In genomic region chr1:39773369-39773979, GRCh38 we compare ENCODE assay signal across 10 cellular contexts. TPM values are rescaled to one million over a fixed set of nuclear protein-coding genes. Genes with fewer than 3 reads are reported as not detected.
DNase-seq lines count a peak whose midpoint lies in the region; ATAC-seq, FAIRE-seq and TF ChIP-seq lines count a peak whose summit lies in the region.
"Not testable (repeated sequence)": the region's sequence is repeated elsewhere in the genome, so short reads cannot be mapped to it uniquely, and the experiment has no call there.
"Had no signal": no experiment of that assay in that cellular context is flagged by ENCODE, and none has a peak within 500 bp of the region (broad histone marks: within the 10 kb centered on the region; RNA-seq: fewer than 3 reads in every experiment).

No MANE protein-coding gene starts in this region.

- no CpG with 5 or more reads among the region's 23 CpGs for WGBS in GM12878 (ENCODE audit: insufficient coverage, insufficient replicate concordance, low lambda C conversion rate, missing lambda C conversion rate)

- TF ChIP-seq POLR2A in GM12891 (IDR thresholded peaks at IDR 0.05; ENCODE audit: low read depth, low read length); GM12878 (IDR thresholded peaks at IDR 0.05; ENCODE audit: low read depth, low read length): not testable (repeated sequence)

- not testable (repeated sequence) for H3K27ac Mint-ChIP-seq in activated CD8-positive, alpha-beta T cell treated with anti-CD3 and anti-CD28 coated beads, Interleukin-2, amount 10 ng/mL, durations not matched to agents 7 days and 5 days; naive B cell

- not testable (repeated sequence) for H4K20me1 ChIP-seq in PC-3 (ENCODE audit: low read length); GM12878 (ENCODE audit: control insufficient read depth, insufficient read depth)

- not testable (repeated sequence) for H3K9ac ChIP-seq in PC-3 (ENCODE audit: low read length); GM12878 (ENCODE audit: control insufficient read depth, insufficient read depth, low read length)

- H3K79me2 ChIP-seq in PC-3 (ENCODE audit: low read length); GM12878 (ENCODE audit: control insufficient read depth, insufficient read depth, low read length): not testable (repeated sequence)

- not testable (repeated sequence) for H3K27me3 Mint-ChIP-seq in activated CD8-positive, alpha-beta T cell treated with anti-CD3 and anti-CD28 coated beads, Interleukin-2, amount 10 ng/mL, durations not matched to agents 7 days and 5 days (ENCODE audit: low read depth)
- H3K27me3 Mint-ChIP-seq in naive B cell, result peaks cover 4 to 15% (median 6%) of the 10 kb centered on the region in 3 donors

- not testable (repeated sequence) for TF ChIP-seq EP300 in GM12878 (IDR thresholded peaks at IDR 0.05; ENCODE audit: borderline replicate concordance in 1 of 2, control insufficient read depth in 1 of 2, low read depth in 2 of 2, low read length in 2 of 2)

- SMC1A ChIA-PET in GM12878 (lab: Charles Lee; ENCODE audit: uncharacterized antibody, unreplicated experiment), result not testable (repeated sequence)

- not testable (repeated sequence) for TF ChIP-seq RAD21 in GM12878 (IDR thresholded peaks at IDR 0.05; ENCODE audit: insufficient read depth, low read depth, low read length)

- H3K27ac ChIP-seq in PC-3 (ENCODE audit: low read length); GM12878 (ENCODE audit: control insufficient read depth, insufficient read depth): not testable (repeated sequence)

- not testable (repeated sequence) for H2AFZ ChIP-seq in PC-3 (ENCODE audit: low read length); GM12878 (ENCODE audit: control insufficient read depth, low read depth, low read length)

- H3K9me3 Mint-ChIP-seq in activated CD8-positive, alpha-beta T cell treated with anti-CD3 and anti-CD28 coated beads, Interleukin-2, amount 10 ng/mL, durations not matched to agents 7 days and 5 days (ENCODE audit: insufficient read depth); naive B cell: not testable (repeated sequence)

- intact Hi-C loops in PC-3 (cut with micrococcal nuclease); GM12878 (cut with micrococcal nuclease; ENCODE audit: unreplicated experiment): not testable (repeated sequence)

- not testable (repeated sequence) for H3K4me1 Mint-ChIP-seq in activated CD8-positive, alpha-beta T cell treated with anti-CD3 and anti-CD28 coated beads, Interleukin-2, amount 10 ng/mL, durations not matched to agents 7 days and 5 days (ENCODE audit: low read depth); naive B cell

- H3K4me3 ChIP-seq in PC-3 (ENCODE audit: low read length); GM12878: not testable (repeated sequence)

- H3K4me1 ChIP-seq in PC-3 (ENCODE audit: insufficient read depth, low read length), result not testable (repeated sequence)
- H3K4me1 ChIP-seq in GM12878 (ENCODE audit: control insufficient read depth, insufficient read depth, low read length), result peaks cover 13% of the 10 kb centered on the region

- POLR2A ChIA-PET in PC-3 (lab: Charles Lee; ENCODE audit: unreplicated experiment); activated CD8-positive, alpha-beta T cell treated with anti-CD3 and anti-CD28 coated beads, Interleukin-2, amount 10 ng/mL, durations not matched to agents 7 days and 5 days (lab: Charles Lee); GM12878 (lab: Charles Lee): not testable (repeated sequence)

- not testable (repeated sequence) for H3K9me2 ChIP-seq in PC-3 (replicated peaks; ENCODE audit: low read length)

- H3K36me3 Mint-ChIP-seq in activated CD8-positive, alpha-beta T cell treated with anti-CD3 and anti-CD28 coated beads, Interleukin-2, amount 10 ng/mL, durations not matched to agents 7 days and 5 days (ENCODE audit: low read depth); naive B cell: not testable (repeated sequence)

- FAIRE-seq in GM12891 (lab: Jason Lieb, UNC), result peak; percentile 89
- peak; percentile 83 for FAIRE-seq in GM12878 (lab: Jason Lieb, UNC)

- not testable (repeated sequence) for DNase-seq in GM12891 (ENCODE audit: insufficient read length, low spot score); PC-3; activated CD8-positive, alpha-beta T cell treated with anti-CD3 and anti-CD28 coated beads, Interleukin-2, amount 10 ng/mL, durations not matched to agents 7 days and 5 days; GM12878 (ENCODE audit: low read depth, low spot score); naive B cell; stimulated activated naive CD8-positive, alpha-beta T cell treated with anti-CD3 and anti-CD28 coated beads, Interleukin-15, Interleukin-2, amounts not matched to agents 100 U/mL and 50 U/mL, for 24 hours

- CTCF ChIA-PET in PC-3 (lab: Charles Lee); activated CD8-positive, alpha-beta T cell treated with anti-CD3 and anti-CD28 coated beads, Interleukin-2, amount 10 ng/mL, durations not matched to agents 7 days and 5 days (lab: Charles Lee); GM12878 (lab: Yijun Ruan, JAX): not testable (repeated sequence)

- not testable (repeated sequence) for H3K27me3 ChIP-seq in PC-3 (ENCODE audit: low read length); GM12878 (replicated peaks in 1 of 2; ENCODE audit: control insufficient read depth in 2 of 2, insufficient read depth in 2 of 2, low read length in 1 of 2)

- BruUV-seq in PC-3 (replicated peaks; lab: Mats Ljungman, UMichigan); GM12878 (replicated peaks; lab: Mats Ljungman, UMichigan): not testable (repeated sequence)

- not testable (repeated sequence) for H3K36me3 ChIP-seq in PC-3 (ENCODE audit: low read depth, low read length); GM12878 (ENCODE audit: control insufficient read depth in 2 of 2, insufficient read depth in 2 of 2, low read length in 1 of 2)

- H3K9me3 ChIP-seq in PC-3 (ENCODE audit: low read length); GM12878 (replicated peaks; ENCODE audit: control insufficient read depth, insufficient read depth, low read length): not testable (repeated sequence)

- H3K4me2 ChIP-seq in PC-3 (ENCODE audit: low read length); GM12878 (ENCODE audit: control insufficient read depth, insufficient read depth): not testable (repeated sequence)

- in situ Hi-C loops in GM12878 (cut with MboI), result not testable (repeated sequence)

- H3F3A ChIP-seq in PC-3 (ENCODE audit: low read length, unreplicated experiment), result not testable (repeated sequence)

- peak; percentile 37; the same call in 1 of the 2 replicates for ATAC-seq in PC-3
- ATAC-seq in activated CD8-positive, alpha-beta T cell treated with anti-CD3 and anti-CD28 coated beads, Interleukin-2, amount 10 ng/mL, durations not matched to agents 7 days and 5 days, result peak; percentile 39
- ATAC-seq in GM12878, result not testable (repeated sequence)
- ATAC-seq in esophagus mucosa, result peak; percentile 35
- ATAC-seq in naive B cell (ENCODE audit: low read depth in 2 of 2), result peak; percentile 43 to 46
- peak; percentile 45 for ATAC-seq in stimulated activated naive CD8-positive, alpha-beta T cell treated with anti-CD3 and anti-CD28 coated beads, Interleukin-15, Interleukin-2, amounts not matched to agents 100 U/mL and 50 U/mL, for 24 hours

- RAD21 ChIA-PET in GM12878 (lab: Charles Lee; ENCODE audit: unreplicated experiment), result not testable (repeated sequence)

- not testable (repeated sequence) for TF ChIP-seq CTCF in PC-3 (conservative IDR thresholded peaks at IDR 0.05; ENCODE audit: low read depth, low read length); GM12878 (IDR thresholded peaks at IDR 0.05 in 2 of 3, conservative IDR thresholded peaks at IDR 0.05 in 1 of 3; ENCODE audit: control insufficient read depth in 2 of 3, extremely low read depth in 1 of 3, insufficient read depth in 1 of 3, low read depth in 3 of 3, low read length in 3 of 3)

- H3K4me3 Mint-ChIP-seq in activated CD8-positive, alpha-beta T cell treated with anti-CD3 and anti-CD28 coated beads, Interleukin-2, amount 10 ng/mL, durations not matched to agents 7 days and 5 days; naive B cell: not testable (repeated sequence)

RNA-seq across cellular contexts. Expression of gene OXCT2, which starts 2.3 kb away (rescaled TPM):
- 1.7 TPM for polyA plus RNA-seq in GM12891 (2012; ENCODE audit: low read depth, missing spikeins)
- 0.98 and 3.9 TPM in 2 replicates for total RNA-seq in PC-3 (2014; rRNA removed)
- under 1 TPM; 0.32 to 0.47 TPM for total RNA-seq in activated CD8-positive, alpha-beta T cell treated with anti-CD3 and anti-CD28 coated beads, Interleukin-2, amount 10 ng/mL, durations not matched to agents 7 days and 5 days
- total RNA-seq in GM12878 (2013; cell fraction: nucleolus; rRNA removed), result 4.1 and 4.9 TPM in 2 replicates
- total RNA-seq in GM12878 (2014; rRNA removed), result 0.79 and 1.1 TPM in 2 replicates
- 0.69 and 1.0 TPM in 2 replicates for total RNA-seq in GM12878 (2014; rRNA removed; fragmentation: Illumina TruSeq; extraction: Trizol)
- total RNA-seq in GM12878 (2021), result 0.98 and 1.9 TPM in 2 replicates
- polyA plus RNA-seq in GM12878 (2011; ENCODE audit: low read depth), result 0.43 TPM
- polyA plus RNA-seq in GM12878 (2011; rRNA removed), result 0.29 and 0.39 TPM in 2 replicates
- 0.39 and 0.53 TPM in 2 replicates for polyA plus RNA-seq in GM12878 (2011; cell fraction: cytosol; rRNA removed)
- polyA plus RNA-seq in GM12878 (2011; cell fraction: nucleus; rRNA removed), result 1.9 and 2.1 TPM in 2 replicates
- 0.53 and 0.81 TPM in 2 replicates for polyA plus RNA-seq in GM12878 (2012)
- 0.13 and 0.57 TPM in 2 replicates for polyA plus RNA-seq in GM12878 (2014; fragmentation: Illumina TruSeq; extraction: Trizol)
- polyA plus RNA-seq in GM12878 (2014; fragmentation: Nextera tagmentation; extraction: Ambion mirVana), result under 1 TPM; 0.06 to 0.31 TPM
- 1.7 and 1.8 TPM in 2 replicates for polyA plus RNA-seq in GM12878 (2014; rRNA removed)
- polyA plus RNA-seq in GM12878 (2016; fragmentation: Nextera tagmentation; extraction: Ambion mirVana), result under 1 TPM; 0.40 to 0.60 TPM
- polyA minus RNA-seq in GM12878 (2011; rRNA and poly(A)+ RNA removed), result 0.44 and 0.72 TPM in 2 replicates
- polyA minus RNA-seq in GM12878 (2011; cell fraction: cytosol; rRNA and poly(A)+ RNA removed), result not detected in 2 replicates
- 0.36 and 0.67 TPM in 2 replicates for polyA minus RNA-seq in GM12878 (2011; cell fraction: nucleus; rRNA and poly(A)+ RNA removed)
- 0.20 TPM for total RNA-seq in esophagus mucosa
- polyA plus RNA-seq in naive B cell (ENCODE audit: low read depth in 6 of 6), result 1 to 10 TPM in 1 of 6 donors, under 1 TPM in 2, not detected in 3; 0.47 to 2.3 (median 0.92) TPM
- total RNA-seq: H7 had no signal
- polyA plus RNA-seq: CD4-positive, alpha-beta memory T cell had no signal

RNA-seq across cellular contexts. Expression of gene BMP8B, which starts 15.2 kb away (rescaled TPM):
- polyA plus RNA-seq in GM12891 (2012; ENCODE audit: low read depth, missing spikeins), result 0.21 TPM
- total RNA-seq in PC-3 (2014; rRNA removed) (3.3 and 4.7 TPM in 2 replicates), GM12878 (2014; rRNA removed) (0.71 and 1.2 TPM in 2 replicates), GM12878 (2014; rRNA removed; fragmentation: Illumina TruSeq; extraction: Trizol) (0.37 and 0.49 TPM in 2 replicates), GM12878 (2021) (1.2 TPM in 2 replicates), esophagus mucosa (0.60 TPM)
- under 1 TPM; 0.08 to 0.26 TPM for total RNA-seq in activated CD8-positive, alpha-beta T cell treated with anti-CD3 and anti-CD28 coated beads, Interleukin-2, amount 10 ng/mL, durations not matched to agents 7 days and 5 days
- total RNA-seq in GM12878 (2013; cell fraction: nucleolus; rRNA removed), result 1.2 and 2.0 TPM in 2 replicates
- 0.71 TPM for polyA plus RNA-seq in GM12878 (2011; ENCODE audit: low read depth)
- polyA plus RNA-seq in GM12878 (2011; rRNA removed) (0.55 and 0.56 TPM in 2 replicates), GM12878 (2014; fragmentation: Illumina TruSeq; extraction: Trizol) (1.00 and 1.0 TPM in 2 replicates), GM12878 (2014; fragmentation: Nextera tagmentation; extraction: Ambion mirVana) (under 1 TPM; 0.23 to 0.37 TPM), GM12878 (2014; rRNA removed) (1.00 and 1.0 TPM in 2 replicates), GM12878 (2016; fragmentation: Nextera tagmentation; extraction: Ambion mirVana) (under 1 TPM; 0.09 to 0.23 TPM), naive B cell (ENCODE audit: low read depth in 6 of 6) (under 1 TPM in 4 of 6 donors, not detected in 2; 0.09 to 0.84 (median 0.31) TPM)
- polyA plus RNA-seq in GM12878 (2011; cell fraction: cytosol; rRNA removed), result 0.62 and 0.76 TPM in 2 replicates
- 0.96 and 1.1 TPM in 2 replicates for polyA plus RNA-seq in GM12878 (2011; cell fraction: nucleus; rRNA removed)
- polyA plus RNA-seq in GM12878 (2012), result 1.0 and 1.3 TPM in 2 replicates
- polyA minus RNA-seq in GM12878 (2011; rRNA and poly(A)+ RNA removed), result 0.88 and 1.1 TPM in 2 replicates
- polyA minus RNA-seq in GM12878 (2011; cell fraction: cytosol; rRNA and poly(A)+ RNA removed), result 0.53 TPM in 1 of 2 replicates, not detected in the other
- polyA minus RNA-seq in GM12878 (2011; cell fraction: nucleus; rRNA and poly(A)+ RNA removed), result 0.12 and 0.48 TPM in 2 replicates
- polyA plus RNA-seq: AG04450 had no signal

RNA-seq across cellular contexts. Expression of gene PPIE, which starts 34.8 kb away (rescaled TPM):
- polyA plus RNA-seq in GM12891 (2012; ENCODE audit: low read depth, missing spikeins), result 47.6 TPM
- total RNA-seq in PC-3 (2014; rRNA removed) (45.1 and 53.6 TPM in 2 replicates), GM12878 (2014; rRNA removed) (36.6 and 39.6 TPM in 2 replicates), GM12878 (2014; rRNA removed; fragmentation: Illumina TruSeq; extraction: Trizol) (46.6 and 48.0 TPM in 2 replicates), GM12878 (2021) (46.5 and 48.1 TPM in 2 replicates), esophagus mucosa (43.8 TPM)
- total RNA-seq in activated CD8-positive, alpha-beta T cell treated with anti-CD3 and anti-CD28 coated beads, Interleukin-2, amount 10 ng/mL, durations not matched to agents 7 days and 5 days, result 10 to 100 TPM; 60.9 to 64.7 TPM
- 75.9 and 77.7 TPM in 2 replicates for total RNA-seq in GM12878 (2013; cell fraction: nucleolus; rRNA removed)
- polyA plus RNA-seq in GM12878 (2011; ENCODE audit: low read depth), result 34.9 TPM
- polyA plus RNA-seq in GM12878 (2011; rRNA removed) (77.8 and 81.1 TPM in 2 replicates), GM12878 (2014; fragmentation: Illumina TruSeq; extraction: Trizol) (53.4 and 58.7 TPM in 2 replicates), GM12878 (2014; fragmentation: Nextera tagmentation; extraction: Ambion mirVana) (100 to 1,000 TPM; 130 to 163 TPM), GM12878 (2014; rRNA removed) (54.7 and 66.1 TPM in 2 replicates), GM12878 (2016; fragmentation: Nextera tagmentation; extraction: Ambion mirVana) (10 to 100 TPM; 74.1 to 78.7 TPM), naive B cell (ENCODE audit: low read depth in 6 of 6) (100 to 1,000 TPM in 2 of 6 donors, 10 to 100 TPM in 4; 52.8 to 118 (median 82.0) TPM)
- polyA plus RNA-seq in GM12878 (2011; cell fraction: cytosol; rRNA removed), result 75.3 and 89.8 TPM in 2 replicates
- polyA plus RNA-seq in GM12878 (2011; cell fraction: nucleus; rRNA removed), result 111 and 126 TPM in 2 replicates
- 43.3 and 53.5 TPM in 2 replicates for polyA plus RNA-seq in GM12878 (2012)
- 46.6 and 47.5 TPM in 2 replicates for polyA minus RNA-seq in GM12878 (2011; rRNA and poly(A)+ RNA removed)
- 10.6 and 11.1 TPM in 2 replicates for polyA minus RNA-seq in GM12878 (2011; cell fraction: cytosol; rRNA and poly(A)+ RNA removed)
- polyA minus RNA-seq in GM12878 (2011; cell fraction: nucleus; rRNA and poly(A)+ RNA removed), result 40.1 and 44.9 TPM in 2 replicates
